ENCODE assay signal across 1 cellular context in genomic region chrX:45710081-45710801, GRCh38.
TF ChIP-seq lines count a peak whose summit lies in the region.

No MANE protein-coding gene starts in this region.

TF ChIP-seq in endothelial cell of umbilical vein, 7 proteins besides CTCF, POLR2A, EP300 and RAD21:
- TF ChIP-seq GATA2 (IDR thresholded peaks at IDR 0.05; ENCODE audit: insufficient read depth, insufficient read length, low read depth, low read length), result peak; percentile 84
- TF ChIP-seq FOS (IDR thresholded peaks at IDR 0.05; ENCODE audit: borderline replicate concordance, insufficient read depth, low read length), result peak; percentile 90
- TF ChIP-seq MYC (IDR thresholded peaks at IDR 0.05; ENCODE audit: low read depth, low read length), result no peak
- no peak for TF ChIP-seq EZH2 (IDR thresholded peaks at IDR 0.05; ENCODE audit: borderline replicate concordance, low read depth, low read length, severe bottlenecking)
- peak; percentile 27 for TF ChIP-seq POLR2AphosphoS5 (IDR thresholded peaks at IDR 0.05; ENCODE audit: insufficient read depth, low read depth, low read length)
- no peak for TF ChIP-seq MAX (IDR thresholded peaks at IDR 0.05; ENCODE audit: insufficient read depth, insufficient read length)
- TF ChIP-seq JUN (IDR thresholded peaks at IDR 0.05; ENCODE audit: borderline replicate concordance, insufficient read depth, insufficient read length, low read depth), result peak; percentile 69
TF ChIP-seq in endothelial cell of umbilical vein: peak in this region for 4.
